9 cellular contexts compared by ENCODE assay signal in genomic region chr19:35544110-35544802, GRCh38. TPM values are rescaled to one million over a fixed set of nuclear protein-coding genes. Genes with fewer than 3 reads are reported as not detected.
A peak's percentile ranks its signal among the peaks of the same experiment; 100 is the strongest.
DNase-seq lines count a peak whose midpoint lies in the region; ATAC-seq and TF ChIP-seq lines count a peak whose summit lies in the region.
"Had no signal": no experiment of that assay in that cellular context is flagged by ENCODE, and none has a peak within 500 bp of the region (broad histone marks: within the 10 kb centered on the region; RNA-seq: fewer than 3 reads in every experiment).

No MANE protein-coding gene starts in this region.

- dilution Hi-C loops in IMR-90 (cut with HindIII; ENCODE audit: low sequenced_read_pairs, unreplicated experiment): no loop called here

- H3K56ac ChIP-seq in IMR-90 (ENCODE audit: extremely low read depth, insufficient read depth, low read length): peak overlapping the region; percentile 57; the same call in 1 of the 2 replicates

- no peak overlapping the region for H3K18ac ChIP-seq in IMR-90 (ENCODE audit: low read depth, low read length)

- intact Hi-C loops in IMR-90 (cut with micrococcal nuclease): loop anchor here (2.0 kb wide), 1 partner anchor 33 kb away; no protein-coding TSS in a partner anchor

- H3K79me1 ChIP-seq in IMR-90 (ENCODE audit: low read depth in 1 of 2, low read length in 2 of 2): peaks cover 31 to 50% of the 10 kb centered on the region in 2 experiments

- H4K91ac ChIP-seq in IMR-90 (ENCODE audit: insufficient read depth, low read depth, low read length): peak overlapping the region; percentile 79; the same call in 1 of the 2 replicates

- no peak overlapping the region for H2BK120ac ChIP-seq in IMR-90 (ENCODE audit: low read depth, low read length)

- H4K8ac ChIP-seq in IMR-90 (ENCODE audit: low read depth in 2 of 2, low read length in 2 of 2): peak overlapping the region; percentile 91 to 97; a peak in 3 of 4 replicates

- H3K27ac ChIP-seq in AG04450 (ENCODE audit: low read depth, low read length): no peak overlapping the region
- H3K27ac ChIP-seq in IMR-90 (ENCODE audit: insufficient read depth, low read length): peak overlapping the region; percentile 90; the same call in 1 of the 2 replicates
- peak overlapping the region; percentile 73 for H3K27ac ChIP-seq in muscle layer of duodenum (ENCODE audit: low read length)

- H2BK15ac ChIP-seq in IMR-90 (ENCODE audit: low read depth, low read length): no peak overlapping the region

- H2AFZ ChIP-seq in IMR-90 (replicated peaks; ENCODE audit: low read length, poor library complexity): peak overlapping the region; percentile 99

- H3K4me2 ChIP-seq in IMR-90 (ENCODE audit: low read depth, low read length): peak overlapping the region; percentile 98

- no peak for DNase-seq in AG04450 (ENCODE audit: low read depth, low spot score)
- DNase-seq in IMR-90: no peak
- DNase-seq in cardiac fibroblast (ENCODE audit: low read depth in 2 of 2): no peak
- DNase-seq in EL: no peak
- no peak for DNase-seq in NCI-H2171 treated with DMSO at 0.1 percent for 48 hours (lab: John Stamatoyannopoulos, UW)
- no peak for DNase-seq in stimulated activated naive CD4-positive, alpha-beta T cell (lab: John Stamatoyannopoulos, UW)

- H3K14ac ChIP-seq in IMR-90 (replicated peaks; ENCODE audit: low read depth, low read length): peak overlapping the region; percentile 93; the same call in 1 of the 2 replicates

- CTCF ChIA-PET in AG04450 (lab: Charles Lee) (interaction anchor here (1.9 kb wide), 1 partner anchor 34 kb away, joined by 10 read pairs; no protein-coding TSS in a partner anchor), IMR-90 (lab: Yijun Ruan, JAX) (no interaction called here)

- H3K9me3 ChIP-seq in AG04450 (ENCODE audit: control insufficient read depth, insufficient read depth, low read length) (peaks cover 3% of the 10 kb centered on the region; the same call in 1 of the 2 replicates), IMR-90 (ENCODE audit: control insufficient read depth, insufficient read depth, low read length) (no peaks in the 10 kb centered on the region), muscle layer of duodenum (ENCODE audit: control insufficient read depth in 1 of 2, low read length in 2 of 2) (no peaks in the 10 kb centered on the region)

- no CpG with 5 or more reads among the region's 3 CpGs for WGBS in IMR-90 (ENCODE audit: extremely low coverage in 2 of 2, insufficient read length in 1 of 2), 2 experiments

- TF ChIP-seq CTCF in AG04450 (IDR thresholded peaks at IDR 0.05; ENCODE audit: low read depth, low read length) (no peak), IMR-90 (conservative IDR thresholded peaks at IDR 0.05; ENCODE audit: low read depth, low read length) (no peak), cardiac fibroblast (IDR thresholded peaks at IDR 0.05; ENCODE audit: low read depth, low read length) (no peak)

- BruUV-seq in IMR-90 (replicated peaks; lab: Mats Ljungman, UMichigan): no TSS peak

- H3K4me3 ChIP-seq in AG04450 (ENCODE audit: low read depth, low read length) (peak overlapping the region; percentile 88), IMR-90 (ENCODE audit: insufficient read depth, low read depth, low read length) (peak overlapping the region; percentile 91), cardiac fibroblast (replicated peaks in 1 of 2; ENCODE audit: low read depth in 2 of 2, low read length in 2 of 2) (peak overlapping the region; percentile 90 to 94), muscle layer of duodenum (ENCODE audit: low read depth in 1 of 2, low read length in 2 of 2) (peak overlapping the region; percentile 83 to 88)

- no peak overlapping the region for H2BK5ac ChIP-seq in IMR-90 (ENCODE audit: low read depth, low read length, poor library complexity, severe bottlenecking)

- H3K9me1 ChIP-seq in IMR-90 (ENCODE audit: insufficient read depth, low read length): peaks cover 9% of the 10 kb centered on the region; the same call in 1 of the 2 replicates

- ATAC-seq in IMR-90 (ENCODE audit: low read depth): no peak
- no peak for ATAC-seq in HG02678 (IDR thresholded peaks at IDR 0.05; ENCODE audit: unreplicated experiment)

- in situ Hi-C loops in IMR-90 (cut with MboI; ENCODE audit: low sequenced_read_pairs): no loop called here

- no peak for TF ChIP-seq RAD21 in IMR-90 (IDR thresholded peaks at IDR 0.05; ENCODE audit: low read length)

- peak overlapping the region; percentile 85 for H3K23ac ChIP-seq in IMR-90 (ENCODE audit: low read depth, low read length)

- H4K20me1 ChIP-seq in IMR-90 (ENCODE audit: insufficient read depth, low read length): 0 out of 2 replicates have a peak, but pooled peaks cover 3% of the 10 kb centered on the region

- H2AK5ac ChIP-seq in IMR-90 (ENCODE audit: low read depth, low read length): peak overlapping the region; percentile 87

- H3K27me3 ChIP-seq in AG04450 (ENCODE audit: control insufficient read depth, insufficient read depth, low read length) (no peaks in the 10 kb centered on the region), IMR-90 (ENCODE audit: control insufficient read depth, insufficient read depth, low read length) (no peaks in the 10 kb centered on the region), muscle layer of duodenum (ENCODE audit: low read depth, low read length) (no peaks in the 10 kb centered on the region)

- H3K9ac ChIP-seq in IMR-90 (ENCODE audit: low read depth, low read length): peak overlapping the region; percentile 90

- H3K36me3 ChIP-seq in IMR-90 (ENCODE audit: control insufficient read depth, insufficient read depth, low read length): peaks cover 4% of the 10 kb centered on the region; the same call in 1 of the 2 replicates
- peaks cover 0 to 9% of the 10 kb centered on the region in 2 donors for H3K36me3 ChIP-seq in muscle layer of duodenum (ENCODE audit: control insufficient read depth in 1 of 2, insufficient read depth in 2 of 2, low read length in 2 of 2)

- H3K4ac ChIP-seq in IMR-90 (ENCODE audit: low read depth, low read length): peak overlapping the region; percentile 87; the same call in 1 of the 2 replicates

- TF ChIP-seq POLR2A in IMR-90 (IDR thresholded peaks at IDR 0.05; ENCODE audit: low read depth, low read length): no peak

- H2AK9ac ChIP-seq in IMR-90 (replicated peaks; ENCODE audit: low read depth, low read length, poor library complexity): peak overlapping the region; percentile 95

- peak overlapping the region; percentile 79 for H4K5ac ChIP-seq in IMR-90 (ENCODE audit: low read depth, low read length)

- peaks cover 8% of the 10 kb centered on the region for H3K4me1 ChIP-seq in IMR-90 (ENCODE audit: control insufficient read depth, insufficient read depth, low read length)
- peaks cover 11 to 23% of the 10 kb centered on the region in 2 donors for H3K4me1 ChIP-seq in muscle layer of duodenum (ENCODE audit: control insufficient read depth in 1 of 2, insufficient read depth in 2 of 2, low read length in 2 of 2)

- POLR2A ChIA-PET in AG04450 (lab: Yijun Ruan, JAX) (no interaction called here), IMR-90 (lab: Charles Lee; ENCODE audit: unreplicated experiment) (no interaction called here)

- no peak overlapping the region for H2BK20ac ChIP-seq in IMR-90 (ENCODE audit: low read depth, low read length)

TF ChIP-seq in IMR-90, 13 proteins besides CTCF, POLR2A, EP300 and RAD21:
- TF ChIP-seq CEBPB (IDR thresholded peaks at IDR 0.05; ENCODE audit: low read depth, low read length): peak; percentile 21; the same call in 1 of the 2 replicates
- TF ChIP-seq MXI1 (IDR thresholded peaks at IDR 0.05; ENCODE audit: borderline replicate concordance, low read depth, low read length): no peak
TF ChIP-seq in IMR-90: peak in this region for 1.

RNA-seq across cellular contexts. Expression of gene TMEM147, which starts 1.2 kb away (rescaled TPM):
- polyA plus RNA-seq in AG04450 (2011; rRNA removed): 88.7 and 116 TPM in 2 replicates
- polyA minus RNA-seq in AG04450 (2011; rRNA and poly(A)+ RNA removed): 86.7 and 110 TPM in 2 replicates
- total RNA-seq in IMR-90 (2012; rRNA removed): 59.2 and 67.6 TPM in 2 replicates
- polyA plus RNA-seq in IMR-90 (2012; rRNA removed): 108 and 132 TPM in 2 replicates
- 134 and 148 TPM in 2 replicates for polyA plus RNA-seq in IMR-90 (2012; cell fraction: cytosol; rRNA removed)
- polyA plus RNA-seq in IMR-90 (2012; cell fraction: nucleus; rRNA removed; ENCODE audit: low replicate concordance): 73.5 and 106 TPM in 2 replicates

RNA-seq across cellular contexts. Expression of gene GAPDHS, which starts 11.0 kb away (rescaled TPM):
- polyA plus RNA-seq in AG04450 (2011; rRNA removed) (not detected in 2 replicates), IMR-90 (2012; rRNA removed) (not detected in 2 replicates)
- not detected in 2 replicates for polyA minus RNA-seq in AG04450 (2011; rRNA and poly(A)+ RNA removed)
- total RNA-seq in IMR-90 (2012; rRNA removed): not detected in 2 replicates
- not detected in 2 replicates for polyA plus RNA-seq in IMR-90 (2012; cell fraction: cytosol; rRNA removed)
- polyA plus RNA-seq in IMR-90 (2012; cell fraction: nucleus; rRNA removed; ENCODE audit: low replicate concordance): not detected in 2 replicates
- total RNA-seq: HT1080 had no signal

RNA-seq across cellular contexts. Expression of gene SBSN, which starts 16.1 kb away (rescaled TPM):
- polyA plus RNA-seq in AG04450 (2011; rRNA removed) (1.8 and 2.1 TPM in 2 replicates), IMR-90 (2012; rRNA removed) (6.4 and 6.9 TPM in 2 replicates)
- 0.30 and 1.1 TPM in 2 replicates for polyA minus RNA-seq in AG04450 (2011; rRNA and poly(A)+ RNA removed)
- 0.56 and 0.72 TPM in 2 replicates for total RNA-seq in IMR-90 (2012; rRNA removed)
- 5.1 and 5.4 TPM in 2 replicates for polyA plus RNA-seq in IMR-90 (2012; cell fraction: cytosol; rRNA removed)
- 1.8 and 3.5 TPM in 2 replicates for polyA plus RNA-seq in IMR-90 (2012; cell fraction: nucleus; rRNA removed; ENCODE audit: low replicate concordance)

RNA-seq across cellular contexts. Expression of gene ATP4A, which starts 19.2 kb away (rescaled TPM):
- polyA plus RNA-seq in AG04450 (2011; rRNA removed): not detected in 2 replicates
- polyA minus RNA-seq in AG04450 (2011; rRNA and poly(A)+ RNA removed): not detected in 2 replicates
- not detected in 2 replicates for total RNA-seq in IMR-90 (2012; rRNA removed)
- polyA plus RNA-seq in IMR-90 (2012; rRNA removed): not detected in 2 replicates
- not detected in 2 replicates for polyA plus RNA-seq in IMR-90 (2012; cell fraction: cytosol; rRNA removed)
- 0.10 and 0.11 TPM in 2 replicates for polyA plus RNA-seq in IMR-90 (2012; cell fraction: nucleus; rRNA removed; ENCODE audit: low replicate concordance)
- total RNA-seq: HT1080 had no signal

RNA-seq across cellular contexts. Expression of gene DMKN, which starts 30.8 kb away (rescaled TPM):
- polyA plus RNA-seq in AG04450 (2011; rRNA removed) (1.3 and 1.6 TPM in 2 replicates), IMR-90 (2012; rRNA removed) (2.2 and 2.4 TPM in 2 replicates)
- polyA minus RNA-seq in AG04450 (2011; rRNA and poly(A)+ RNA removed): 0.35 and 0.46 TPM in 2 replicates
- 0.28 and 0.36 TPM in 2 replicates for total RNA-seq in IMR-90 (2012; rRNA removed)
- 1.8 and 3.3 TPM in 2 replicates for polyA plus RNA-seq in IMR-90 (2012; cell fraction: cytosol; rRNA removed)
- 1.3 and 3.8 TPM in 2 replicates for polyA plus RNA-seq in IMR-90 (2012; cell fraction: nucleus; rRNA removed; ENCODE audit: low replicate concordance)
